In genomic region chr5:148011407-148012124, GRCh38 we compare ENCODE assay signal across 13 cellular contexts. TPM values are rescaled to one million over a fixed set of nuclear protein-coding genes. Genes with fewer than 3 reads are reported as not detected.
DNase-seq lines count a peak whose midpoint lies in the region; ATAC-seq and TF ChIP-seq lines count a peak whose summit lies in the region.
"Had no signal": no experiment of that assay in that cellular context is flagged by ENCODE, and none has a peak within 500 bp of the region (broad histone marks: within the 10 kb centered on the region; RNA-seq: fewer than 3 reads in every experiment).

No MANE protein-coding gene starts in this region.

- intact Hi-C loops in left ventricle myocardium inferior (cut with micrococcal nuclease), result no loop called here

- no peak overlapping the region for H3K4me3 ChIP-seq in left ventricle myocardium inferior
- H3K4me3 ChIP-seq: pancreas, upper lobe of left lung had no signal

- no peaks in the 10 kb centered on the region for H3K36me3 ChIP-seq in left ventricle myocardium inferior
- H3K36me3 ChIP-seq: pancreas, upper lobe of left lung had no signal

- H3K27ac ChIP-seq in left ventricle myocardium inferior (replicated peaks), result no peak overlapping the region
- H3K27ac ChIP-seq: pancreas, upper lobe of left lung had no signal

- no peak for TF ChIP-seq CTCF in left ventricle myocardium inferior (IDR thresholded peaks at IDR 0.05; ENCODE audit: borderline replicate concordance)

- no peaks in the 10 kb centered on the region for H3K27me3 ChIP-seq in left ventricle myocardium inferior (ENCODE audit: low read depth)
- H3K27me3 ChIP-seq: pancreas, upper lobe of left lung had no signal

- ATAC-seq in HG02852 (IDR thresholded peaks at IDR 0.05; ENCODE audit: unreplicated experiment) (no peak), HG03565 (IDR thresholded peaks at IDR 0.05; ENCODE audit: unreplicated experiment) (no peak), GM19324 (IDR thresholded peaks at IDR 0.05; ENCODE audit: low FRiP score, unreplicated experiment) (no peak)

- H3K4me1 ChIP-seq in left ventricle myocardium inferior, result no peaks in the 10 kb centered on the region
- H3K4me1 ChIP-seq: pancreas, upper lobe of left lung had no signal

- peak; percentile 89 for DNase-seq in A172 (ENCODE audit: low spot score)
- DNase-seq in HT1080 (ENCODE audit: low read depth), result peak; percentile 90
- DNase-seq in SKM-1 (lab: John Stamatoyannopoulos, UW; ENCODE audit: unreplicated experiment), result peak; percentile 39
- peak; percentile 26 for DNase-seq in fibroblast of peridontal ligament (ENCODE audit: extremely low read depth)
- DNase-seq in left ventricle myocardium inferior, result no peak
- DNase-seq: kidney, NCI-H774, pancreas had no signal

- no peaks in the 10 kb centered on the region for H3K9me3 ChIP-seq in left ventricle myocardium inferior (replicated peaks)
- H3K9me3 ChIP-seq: pancreas, upper lobe of left lung had no signal

RNA-seq across cellular contexts. Expression of gene SPINK5, which starts 52.2 kb away (rescaled TPM):
- total RNA-seq in A172 (2014; rRNA removed; shearing (Covaris generic)), result 0.34 and 1.1 TPM in 2 replicates
- not detected in 2 replicates for total RNA-seq in HT1080 (2014; rRNA removed; shearing (Covaris generic))
- polyA plus RNA-seq in HT1080 (2015; cell fraction: cytosol; rRNA removed), result 0.05 TPM in 1 of 2 replicates, not detected in the other
- 0.19 TPM in 1 of 2 replicates, not detected in the other for polyA plus RNA-seq in HT1080 (2015; cell fraction: nucleus; rRNA removed)
- 0.47 TPM for total RNA-seq in left ventricle myocardium inferior
- total RNA-seq: dermis microvascular lymphatic vessel endothelial cell had no signal
